ENCODE assay signal across 1 cellular context in the genomic region with DNA sequence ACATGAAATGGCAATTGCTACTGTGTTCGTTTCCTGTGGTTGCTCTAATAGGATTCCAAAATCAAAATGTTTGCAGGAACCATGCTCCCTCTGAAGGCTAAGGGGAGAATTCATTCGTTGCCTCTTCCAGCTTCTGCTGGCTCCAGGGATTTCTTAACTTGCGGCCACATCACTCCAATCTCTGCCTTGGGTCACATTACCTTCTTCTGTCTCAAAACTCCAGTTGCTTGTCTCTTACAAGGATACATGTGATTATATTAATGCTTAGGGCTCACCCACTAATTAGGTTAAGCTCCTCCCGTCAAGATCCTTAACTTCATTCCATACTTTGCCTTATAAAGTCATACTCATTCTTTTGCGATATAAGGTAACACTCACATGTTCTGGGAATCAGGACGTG.
TF ChIP-seq lines count a peak whose summit lies in the region.

No MANE protein-coding gene starts in this region.

TF ChIP-seq in GM23338, 12 proteins besides CTCF, POLR2A, EP300 and RAD21 (continued from another document):
- TF ChIP-seq, protein P1, sequence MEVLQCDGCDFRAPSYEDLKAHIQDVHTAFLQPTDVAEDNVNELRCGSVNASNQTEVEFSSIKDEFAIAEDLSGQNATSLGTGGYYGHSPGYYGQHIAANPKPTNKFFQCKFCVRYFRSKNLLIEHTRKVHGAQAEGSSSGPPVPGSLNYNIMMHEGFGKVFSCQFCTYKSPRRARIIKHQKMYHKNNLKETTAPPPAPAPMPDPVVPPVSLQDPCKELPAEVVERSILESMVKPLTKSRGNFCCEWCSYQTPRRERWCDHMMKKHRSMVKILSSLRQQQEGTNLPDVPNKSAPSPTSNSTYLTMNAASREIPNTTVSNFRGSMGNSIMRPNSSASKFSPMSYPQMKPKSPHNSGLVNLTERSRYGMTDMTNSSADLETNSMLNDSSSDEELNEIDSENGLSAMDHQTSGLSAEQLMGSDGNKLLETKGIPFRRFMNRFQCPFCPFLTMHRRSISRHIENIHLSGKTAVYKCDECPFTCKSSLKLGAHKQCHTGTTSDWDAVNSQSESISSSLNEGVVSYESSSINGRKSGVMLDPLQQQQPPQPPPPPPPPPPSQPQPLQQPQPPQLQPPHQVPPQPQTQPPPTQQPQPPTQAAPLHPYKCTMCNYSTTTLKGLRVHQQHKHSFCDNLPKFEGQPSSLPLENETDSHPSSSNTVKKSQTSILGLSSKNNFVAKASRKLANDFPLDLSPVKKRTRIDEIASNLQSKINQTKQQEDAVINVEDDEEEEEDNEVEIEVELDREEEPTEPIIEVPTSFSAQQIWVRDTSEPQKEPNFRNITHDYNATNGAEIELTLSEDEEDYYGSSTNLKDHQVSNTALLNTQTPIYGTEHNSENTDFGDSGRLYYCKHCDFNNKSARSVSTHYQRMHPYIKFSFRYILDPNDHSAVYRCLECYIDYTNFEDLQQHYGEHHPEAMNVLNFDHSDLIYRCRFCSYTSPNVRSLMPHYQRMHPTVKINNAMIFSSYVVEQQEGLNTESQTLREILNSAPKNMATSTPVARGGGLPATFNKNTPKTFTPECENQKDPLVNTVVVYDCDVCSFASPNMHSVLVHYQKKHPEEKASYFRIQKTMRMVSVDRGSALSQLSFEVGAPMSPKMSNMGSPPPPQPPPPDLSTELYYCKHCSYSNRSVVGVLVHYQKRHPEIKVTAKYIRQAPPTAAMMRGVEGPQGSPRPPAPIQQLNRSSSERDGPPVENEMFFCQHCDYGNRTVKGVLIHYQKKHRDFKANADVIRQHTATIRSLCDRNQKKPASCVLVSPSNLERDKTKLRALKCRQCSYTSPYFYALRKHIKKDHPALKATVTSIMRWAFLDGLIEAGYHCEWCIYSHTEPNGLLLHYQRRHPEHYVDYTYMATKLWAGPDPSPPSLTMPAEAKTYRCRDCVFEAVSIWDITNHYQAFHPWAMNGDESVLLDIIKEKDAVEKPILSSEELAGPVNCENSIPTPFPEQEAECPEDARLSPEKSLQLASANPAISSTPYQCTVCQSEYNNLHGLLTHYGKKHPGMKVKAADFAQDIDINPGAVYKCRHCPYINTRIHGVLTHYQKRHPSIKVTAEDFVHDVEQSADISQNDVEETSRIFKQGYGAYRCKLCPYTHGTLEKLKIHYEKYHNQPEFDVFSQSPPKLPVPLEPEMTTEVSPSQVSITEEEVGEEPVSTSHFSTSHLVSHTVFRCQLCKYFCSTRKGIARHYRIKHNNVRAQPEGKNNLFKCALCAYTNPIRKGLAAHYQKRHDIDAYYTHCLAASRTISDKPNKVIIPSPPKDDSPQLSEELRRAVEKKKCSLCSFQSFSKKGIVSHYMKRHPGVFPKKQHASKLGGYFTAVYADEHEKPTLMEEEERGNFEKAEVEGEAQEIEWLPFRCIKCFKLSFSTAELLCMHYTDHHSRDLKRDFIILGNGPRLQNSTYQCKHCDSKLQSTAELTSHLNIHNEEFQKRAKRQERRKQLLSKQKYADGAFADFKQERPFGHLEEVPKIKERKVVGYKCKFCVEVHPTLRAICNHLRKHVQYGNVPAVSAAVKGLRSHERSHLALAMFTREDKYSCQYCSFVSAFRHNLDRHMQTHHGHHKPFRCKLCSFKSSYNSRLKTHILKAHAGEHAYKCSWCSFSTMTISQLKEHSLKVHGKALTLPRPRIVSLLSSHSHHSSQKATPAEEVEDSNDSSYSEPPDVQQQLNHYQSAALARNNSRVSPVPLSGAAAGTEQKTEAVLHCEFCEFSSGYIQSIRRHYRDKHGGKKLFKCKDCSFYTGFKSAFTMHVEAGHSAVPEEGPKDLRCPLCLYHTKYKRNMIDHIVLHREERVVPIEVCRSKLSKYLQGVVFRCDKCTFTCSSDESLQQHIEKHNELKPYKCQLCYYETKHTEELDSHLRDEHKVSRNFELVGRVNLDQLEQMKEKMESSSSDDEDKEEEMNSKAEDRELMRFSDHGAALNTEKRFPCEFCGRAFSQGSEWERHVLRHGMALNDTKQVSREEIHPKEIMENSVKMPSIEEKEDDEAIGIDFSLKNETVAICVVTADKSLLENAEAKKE (CRISPR knock-in tag; IDR thresholded peaks at IDR 0.05), result no peak
- TF ChIP-seq, protein P2, sequence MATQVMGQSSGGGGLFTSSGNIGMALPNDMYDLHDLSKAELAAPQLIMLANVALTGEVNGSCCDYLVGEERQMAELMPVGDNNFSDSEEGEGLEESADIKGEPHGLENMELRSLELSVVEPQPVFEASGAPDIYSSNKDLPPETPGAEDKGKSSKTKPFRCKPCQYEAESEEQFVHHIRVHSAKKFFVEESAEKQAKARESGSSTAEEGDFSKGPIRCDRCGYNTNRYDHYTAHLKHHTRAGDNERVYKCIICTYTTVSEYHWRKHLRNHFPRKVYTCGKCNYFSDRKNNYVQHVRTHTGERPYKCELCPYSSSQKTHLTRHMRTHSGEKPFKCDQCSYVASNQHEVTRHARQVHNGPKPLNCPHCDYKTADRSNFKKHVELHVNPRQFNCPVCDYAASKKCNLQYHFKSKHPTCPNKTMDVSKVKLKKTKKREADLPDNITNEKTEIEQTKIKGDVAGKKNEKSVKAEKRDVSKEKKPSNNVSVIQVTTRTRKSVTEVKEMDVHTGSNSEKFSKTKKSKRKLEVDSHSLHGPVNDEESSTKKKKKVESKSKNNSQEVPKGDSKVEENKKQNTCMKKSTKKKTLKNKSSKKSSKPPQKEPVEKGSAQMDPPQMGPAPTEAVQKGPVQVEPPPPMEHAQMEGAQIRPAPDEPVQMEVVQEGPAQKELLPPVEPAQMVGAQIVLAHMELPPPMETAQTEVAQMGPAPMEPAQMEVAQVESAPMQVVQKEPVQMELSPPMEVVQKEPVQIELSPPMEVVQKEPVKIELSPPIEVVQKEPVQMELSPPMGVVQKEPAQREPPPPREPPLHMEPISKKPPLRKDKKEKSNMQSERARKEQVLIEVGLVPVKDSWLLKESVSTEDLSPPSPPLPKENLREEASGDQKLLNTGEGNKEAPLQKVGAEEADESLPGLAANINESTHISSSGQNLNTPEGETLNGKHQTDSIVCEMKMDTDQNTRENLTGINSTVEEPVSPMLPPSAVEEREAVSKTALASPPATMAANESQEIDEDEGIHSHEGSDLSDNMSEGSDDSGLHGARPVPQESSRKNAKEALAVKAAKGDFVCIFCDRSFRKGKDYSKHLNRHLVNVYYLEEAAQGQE (IDR thresholded peaks at IDR 0.05; ENCODE audit: unreplicated experiment), result no peak
